In the genomic region with DNA sequence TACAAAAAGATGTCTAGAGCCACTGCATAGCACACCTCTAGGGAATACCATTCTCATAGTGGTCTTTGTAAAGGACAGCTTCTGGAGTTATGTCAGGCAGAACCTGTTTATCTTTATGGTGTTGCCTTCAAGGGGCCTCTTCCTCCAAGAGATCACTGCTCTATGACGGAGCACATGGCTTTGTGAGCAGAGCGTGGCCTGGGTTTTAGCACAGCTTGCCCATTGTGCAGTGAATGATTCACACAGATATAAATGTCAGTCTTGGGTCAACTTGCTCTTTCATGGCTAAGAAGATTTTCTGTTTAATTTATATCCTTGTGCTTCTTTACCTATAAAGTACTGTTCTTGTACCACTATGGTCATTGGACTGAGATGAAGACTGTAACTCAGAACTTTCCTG, we compare ENCODE assay signal across 1 cellular context.
TF ChIP-seq lines count a peak whose summit lies in the region.

No MANE protein-coding gene starts in this region.

TF ChIP-seq in HCT116, 20 proteins besides CTCF, POLR2A, EP300 and RAD21 (continued from another document):
- TF ChIP-seq JUND (IDR thresholded peaks at IDR 0.05) (no peak), TCF7L2 (IDR thresholded peaks at IDR 0.05; ENCODE audit: borderline replicate concordance, extremely low read depth, insufficient read depth, insufficient read length) (no peak), CBX3 (IDR thresholded peaks at IDR 0.05; ENCODE audit: low read depth) (no peak), SIN3A (IDR thresholded peaks at IDR 0.05; ENCODE audit: low read depth) (no peak), ZNF274 (IDR thresholded peaks at IDR 0.05; ENCODE audit: low read depth, low read length) (no peak), REST (IDR thresholded peaks at IDR 0.05; ENCODE audit: low read depth) (no peak), ELF1 (IDR thresholded peaks at IDR 0.05; ENCODE audit: borderline replicate concordance, low read depth) (no peak), EZH2 (IDR thresholded peaks at IDR 0.05) (no peak), SRF (IDR thresholded peaks at IDR 0.05; ENCODE audit: low read depth) (no peak), POLR2AphosphoS5 (IDR thresholded peaks at IDR 0.05; ENCODE audit: low read depth, low read length) (no peak), CEBPB (IDR thresholded peaks at IDR 0.05; ENCODE audit: low read depth) (no peak), MAX (IDR thresholded peaks at IDR 0.05) (no peak), EGR1 (IDR thresholded peaks at IDR 0.05; ENCODE audit: low read depth) (no peak)
- TF ChIP-seq, protein P1, sequence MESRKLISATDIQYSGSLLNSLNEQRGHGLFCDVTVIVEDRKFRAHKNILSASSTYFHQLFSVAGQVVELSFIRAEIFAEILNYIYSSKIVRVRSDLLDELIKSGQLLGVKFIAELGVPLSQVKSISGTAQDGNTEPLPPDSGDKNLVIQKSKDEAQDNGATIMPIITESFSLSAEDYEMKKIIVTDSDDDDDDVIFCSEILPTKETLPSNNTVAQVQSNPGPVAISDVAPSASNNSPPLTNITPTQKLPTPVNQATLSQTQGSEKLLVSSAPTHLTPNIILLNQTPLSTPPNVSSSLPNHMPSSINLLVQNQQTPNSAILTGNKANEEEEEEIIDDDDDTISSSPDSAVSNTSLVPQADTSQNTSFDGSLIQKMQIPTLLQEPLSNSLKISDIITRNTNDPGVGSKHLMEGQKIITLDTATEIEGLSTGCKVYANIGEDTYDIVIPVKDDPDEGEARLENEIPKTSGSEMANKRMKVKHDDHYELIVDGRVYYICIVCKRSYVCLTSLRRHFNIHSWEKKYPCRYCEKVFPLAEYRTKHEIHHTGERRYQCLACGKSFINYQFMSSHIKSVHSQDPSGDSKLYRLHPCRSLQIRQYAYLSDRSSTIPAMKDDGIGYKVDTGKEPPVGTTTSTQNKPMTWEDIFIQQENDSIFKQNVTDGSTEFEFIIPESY (IDR thresholded peaks at IDR 0.05; ENCODE audit: extremely low read depth, insufficient replicate concordance, low read length): no peak
